8 cellular contexts compared by ENCODE assay signal in the genomic region with DNA sequence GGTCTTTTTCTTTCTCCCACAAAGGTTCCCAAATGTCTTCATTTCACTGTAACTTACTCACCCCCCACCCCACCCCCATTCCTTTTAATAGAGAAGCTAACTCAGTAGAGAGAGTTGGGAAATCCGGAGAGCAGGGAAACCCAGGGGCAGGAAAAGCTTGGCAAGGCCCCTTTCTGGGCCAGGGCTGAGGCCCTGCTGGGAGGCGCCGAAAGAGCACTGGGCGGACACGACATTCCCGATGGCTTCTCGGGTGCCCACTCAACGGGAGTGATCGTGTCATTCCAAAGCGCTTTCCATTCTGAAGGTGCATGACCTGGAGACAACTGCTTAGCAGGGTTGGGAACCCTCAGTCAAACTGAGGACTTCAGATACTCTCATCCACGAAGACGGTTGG. TPM values are rescaled to one million over a fixed set of nuclear protein-coding genes. Genes with fewer than 3 reads are reported as not detected.
A peak's percentile ranks its signal among the peaks of the same experiment; 100 is the strongest.
DNase-seq lines count a peak whose midpoint lies in the region; ATAC-seq and TF ChIP-seq lines count a peak whose summit lies in the region.

No MANE protein-coding gene starts in this region.

- peaks cover 38% of the 10 kb centered on the region for H3K4me1 ChIP-seq in CD8-positive, alpha-beta memory T cell (ENCODE audit: insufficient read depth, low read length)
- peaks cover 37% of the 10 kb centered on the region for H3K4me1 ChIP-seq in MM.1S (ENCODE audit: low read length)

- peaks cover 26 to 52% (median 29%) of the 10 kb centered on the region in 3 donors for H3K4me1 Mint-ChIP-seq in CD8-positive, alpha-beta memory T cell

- TF ChIP-seq RAD21 in neural cell (conservative IDR thresholded peaks at IDR 0.05): no peak

- ATAC-seq in GM18520 (IDR thresholded peaks at IDR 0.05; ENCODE audit: unreplicated experiment) (no peak), GM18868 (IDR thresholded peaks at IDR 0.05; ENCODE audit: unreplicated experiment) (no peak)

- CTCF ChIA-PET in CD8-positive, alpha-beta memory T cell (lab: Charles Lee): interaction anchor here (0.7 to 7.7 kb wide), 4 partner anchors 9 to 31 kb away, joined by 3 to 121 read pairs (median 36); a partner anchor contains a TSS

- no peaks in the 10 kb centered on the region for H3K9me2 ChIP-seq in MM.1S (replicated peaks; ENCODE audit: insufficient read depth, low read length)
- H3K9me2 ChIP-seq in neural cell (ENCODE audit: insufficient read depth, low read length): no peaks in the 10 kb centered on the region

- H3K27ac ChIP-seq in CD8-positive, alpha-beta memory T cell (ENCODE audit: low read depth, low read length): peak overlapping the region; percentile 99
- peak overlapping the region; percentile 99 for H3K27ac ChIP-seq in MM.1S (ENCODE audit: low read length)
- H3K27ac ChIP-seq in neural cell (ENCODE audit: low read length): no peak overlapping the region

- H3K79me2 ChIP-seq in MM.1S (ENCODE audit: low read length): peaks cover 47% of the 10 kb centered on the region
- peaks cover 18% of the 10 kb centered on the region for H3K79me2 ChIP-seq in neural cell (replicated peaks; ENCODE audit: insufficient read depth, low read length)

- no peaks in the 10 kb centered on the region for H4K20me1 ChIP-seq in MM.1S (ENCODE audit: insufficient read depth, low read length)
- H4K20me1 ChIP-seq in neural cell (ENCODE audit: insufficient read depth): peaks cover 2% of the 10 kb centered on the region

- H3K27me3 Mint-ChIP-seq in CD8-positive, alpha-beta memory T cell: peaks cover 0 to 2% of the 10 kb centered on the region in 2 donors

- H3K9ac ChIP-seq in MM.1S (ENCODE audit: low read length): peak overlapping the region; percentile 97
- H3K9ac ChIP-seq in neural cell (ENCODE audit: low read length): peak overlapping the region; percentile 97

- POLR2A ChIA-PET in CD8-positive, alpha-beta memory T cell (lab: Charles Lee): interaction anchor here (0.6 to 3.9 kb wide), 5 partner anchors 9 to 82 kb away, joined by 4 to 79 read pairs (median 19); a partner anchor contains a TSS

- no peaks in the 10 kb centered on the region for H3K9me3 Mint-ChIP-seq in CD8-positive, alpha-beta memory T cell

- peaks cover 17% of the 10 kb centered on the region for H3K36me3 ChIP-seq in CD8-positive, alpha-beta memory T cell (ENCODE audit: insufficient read depth, low read length)
- H3K36me3 ChIP-seq in MM.1S (replicated peaks; ENCODE audit: insufficient read depth, low read length) (peaks cover 16% of the 10 kb centered on the region; the same call in 1 of the 2 replicates), neural cell (ENCODE audit: insufficient read depth, low read length) (no peaks in the 10 kb centered on the region)

- H3K4me3 ChIP-seq in CD8-positive, alpha-beta memory T cell (ENCODE audit: low read length): peak overlapping the region; percentile 95
- H3K4me3 ChIP-seq in MM.1S (ENCODE audit: low read length) (peak overlapping the region; percentile 93), choroid plexus epithelial cell (ENCODE audit: low read depth, low read length) (peak overlapping the region; percentile 93), neural cell (ENCODE audit: low read length) (peak overlapping the region; percentile 100)

- H3K9me3 ChIP-seq in CD8-positive, alpha-beta memory T cell (ENCODE audit: low read length): no peaks in the 10 kb centered on the region
- no peaks in the 10 kb centered on the region for H3K9me3 ChIP-seq in MM.1S (replicated peaks; ENCODE audit: insufficient read depth, low read length)
- H3K9me3 ChIP-seq in neural cell (ENCODE audit: low read length): no peaks in the 10 kb centered on the region

- H3K4me3 Mint-ChIP-seq in CD8-positive, alpha-beta memory T cell: peak overlapping the region; percentile 80 to 97 (median 93)

- peak overlapping the region; percentile 95 for H3K4me2 ChIP-seq in MM.1S (ENCODE audit: low read depth, low read length)
- H3K4me2 ChIP-seq in neural cell (ENCODE audit: low read length): peak overlapping the region; percentile 94

- TF ChIP-seq CTCF in MM.1S (IDR thresholded peaks at IDR 0.05; ENCODE audit: low read length): no peak
- no peak for TF ChIP-seq CTCF in choroid plexus epithelial cell (conservative IDR thresholded peaks at IDR 0.05; ENCODE audit: low read depth, low read length)
- TF ChIP-seq CTCF in neural cell (IDR thresholded peaks at IDR 0.05; ENCODE audit: poor library complexity, severe bottlenecking): no peak

- H3K27ac Mint-ChIP-seq in CD8-positive, alpha-beta memory T cell: peak overlapping the region; percentile 65 to 95 (median 80)

- no peaks in the 10 kb centered on the region for H3K27me3 ChIP-seq in CD8-positive, alpha-beta memory T cell (ENCODE audit: insufficient read depth, low read length, poor library complexity, severe bottlenecking)
- H3K27me3 ChIP-seq in MM.1S (replicated peaks; ENCODE audit: insufficient read depth, low read length) (no peaks in the 10 kb centered on the region), neural cell (ENCODE audit: insufficient read depth, low read depth, low read length) (no peaks in the 10 kb centered on the region)

- no peak for TF ChIP-seq EP300 in neural cell (conservative IDR thresholded peaks at IDR 0.05; ENCODE audit: poor library complexity, severe bottlenecking)

- DNase-seq in CD8-positive, alpha-beta memory T cell: no peak
- DNase-seq in MM.1S: no peak
- no peak for DNase-seq in choroid plexus epithelial cell (ENCODE audit: low read depth)
- no peak for DNase-seq in stimulated activated CD4-positive, alpha-beta T cell treated with anti-CD3 and anti-CD28 coated beads, Interleukin-15, amount 100 ng/mL, for 24 hours
- DNase-seq in activated CD8-positive, alpha-beta memory T cell treated with anti-CD3 and anti-CD28 coated beads for 24 hours: no peak

- H2AFZ ChIP-seq in MM.1S (ENCODE audit: low read length) (peak overlapping the region; percentile 37; the same call in 1 of the 2 replicates), neural cell (ENCODE audit: low read depth, low read length) (no peak overlapping the region)

- peaks cover 0 to 56% (median 14%) of the 10 kb centered on the region in 3 donors for H3K36me3 Mint-ChIP-seq in CD8-positive, alpha-beta memory T cell

- H3F3A ChIP-seq in MM.1S (ENCODE audit: insufficient read depth, low read length) (peaks cover 76% of the 10 kb centered on the region), neural cell (ENCODE audit: insufficient read depth, low read length, poor library complexity, severe bottlenecking) (no peaks in the 10 kb centered on the region)

TF ChIP-seq in neural cell, 6 proteins besides CTCF, POLR2A, EP300 and RAD21:
- TF ChIP-seq MXI1 (conservative IDR thresholded peaks at IDR 0.05; ENCODE audit: poor library complexity, severe bottlenecking) (no peak), POLR2AphosphoS5 (IDR thresholded peaks at IDR 0.05) (no peak), SMC3 (conservative IDR thresholded peaks at IDR 0.05; ENCODE audit: poor library complexity) (no peak), EZH2 (IDR thresholded peaks at IDR 0.05; ENCODE audit: borderline replicate concordance, insufficient read depth, low read length, poor library complexity, severe bottlenecking) (no peak), TAF1 (IDR thresholded peaks at IDR 0.05; ENCODE audit: low read depth) (no peak)
- TF ChIP-seq, protein P1, sequence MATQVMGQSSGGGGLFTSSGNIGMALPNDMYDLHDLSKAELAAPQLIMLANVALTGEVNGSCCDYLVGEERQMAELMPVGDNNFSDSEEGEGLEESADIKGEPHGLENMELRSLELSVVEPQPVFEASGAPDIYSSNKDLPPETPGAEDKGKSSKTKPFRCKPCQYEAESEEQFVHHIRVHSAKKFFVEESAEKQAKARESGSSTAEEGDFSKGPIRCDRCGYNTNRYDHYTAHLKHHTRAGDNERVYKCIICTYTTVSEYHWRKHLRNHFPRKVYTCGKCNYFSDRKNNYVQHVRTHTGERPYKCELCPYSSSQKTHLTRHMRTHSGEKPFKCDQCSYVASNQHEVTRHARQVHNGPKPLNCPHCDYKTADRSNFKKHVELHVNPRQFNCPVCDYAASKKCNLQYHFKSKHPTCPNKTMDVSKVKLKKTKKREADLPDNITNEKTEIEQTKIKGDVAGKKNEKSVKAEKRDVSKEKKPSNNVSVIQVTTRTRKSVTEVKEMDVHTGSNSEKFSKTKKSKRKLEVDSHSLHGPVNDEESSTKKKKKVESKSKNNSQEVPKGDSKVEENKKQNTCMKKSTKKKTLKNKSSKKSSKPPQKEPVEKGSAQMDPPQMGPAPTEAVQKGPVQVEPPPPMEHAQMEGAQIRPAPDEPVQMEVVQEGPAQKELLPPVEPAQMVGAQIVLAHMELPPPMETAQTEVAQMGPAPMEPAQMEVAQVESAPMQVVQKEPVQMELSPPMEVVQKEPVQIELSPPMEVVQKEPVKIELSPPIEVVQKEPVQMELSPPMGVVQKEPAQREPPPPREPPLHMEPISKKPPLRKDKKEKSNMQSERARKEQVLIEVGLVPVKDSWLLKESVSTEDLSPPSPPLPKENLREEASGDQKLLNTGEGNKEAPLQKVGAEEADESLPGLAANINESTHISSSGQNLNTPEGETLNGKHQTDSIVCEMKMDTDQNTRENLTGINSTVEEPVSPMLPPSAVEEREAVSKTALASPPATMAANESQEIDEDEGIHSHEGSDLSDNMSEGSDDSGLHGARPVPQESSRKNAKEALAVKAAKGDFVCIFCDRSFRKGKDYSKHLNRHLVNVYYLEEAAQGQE (IDR thresholded peaks at IDR 0.05; ENCODE audit: borderline replicate concordance): no peak

RNA-seq across cellular contexts. Expression of a gene that starts 1.6 kb away (rescaled TPM):
- 10 to 100 TPM; 27.9 to 31.7 TPM for total RNA-seq in CD8-positive, alpha-beta memory T cell
- 24.4 TPM for polyA plus RNA-seq in CD8-positive, alpha-beta memory T cell
- polyA plus RNA-seq in neural cell: 121 and 145 TPM in 2 replicates
- 31.6 and 32.4 TPM in 2 replicates for polyA minus RNA-seq in neural cell

RNA-seq across cellular contexts. Expression of a gene that starts 2.0 kb away (rescaled TPM):
- total RNA-seq in CD8-positive, alpha-beta memory T cell: 10 to 100 TPM; 86.3 to 88.8 TPM
- 217 TPM for polyA plus RNA-seq in CD8-positive, alpha-beta memory T cell
- 36.2 and 49.0 TPM in 2 replicates for polyA plus RNA-seq in neural cell
- 31.0 and 41.6 TPM in 2 replicates for polyA minus RNA-seq in neural cell

RNA-seq across cellular contexts. Expression of a gene that starts 9.3 kb away (rescaled TPM):
- 100 to 1,000 TPM; 448 to 457 TPM for total RNA-seq in CD8-positive, alpha-beta memory T cell
- polyA plus RNA-seq in CD8-positive, alpha-beta memory T cell: 76.1 TPM
- 137 and 148 TPM in 2 replicates for polyA plus RNA-seq in neural cell
- 79.9 and 80.3 TPM in 2 replicates for polyA minus RNA-seq in neural cell

RNA-seq across cellular contexts. Expression of a gene that starts 12.7 kb away (rescaled TPM):
- total RNA-seq in CD8-positive, alpha-beta memory T cell: 100 to 1,000 TPM; 158 to 167 TPM
- polyA plus RNA-seq in CD8-positive, alpha-beta memory T cell: 82.9 TPM
- polyA plus RNA-seq in neural cell: 315 and 326 TPM in 2 replicates
- polyA minus RNA-seq in neural cell: 162 TPM in 2 replicates

RNA-seq across cellular contexts. Expression of a gene that starts 29.9 kb away (rescaled TPM):
- total RNA-seq in CD8-positive, alpha-beta memory T cell: 10 to 100 TPM; 28.6 to 33.0 TPM
- polyA plus RNA-seq in CD8-positive, alpha-beta memory T cell: 35.0 TPM
- polyA plus RNA-seq in neural cell: 97.3 and 111 TPM in 2 replicates
- 49.3 and 58.4 TPM in 2 replicates for polyA minus RNA-seq in neural cell
